Comparison of ENCODE assay signal across 8 cellular contexts in the genomic region with DNA sequence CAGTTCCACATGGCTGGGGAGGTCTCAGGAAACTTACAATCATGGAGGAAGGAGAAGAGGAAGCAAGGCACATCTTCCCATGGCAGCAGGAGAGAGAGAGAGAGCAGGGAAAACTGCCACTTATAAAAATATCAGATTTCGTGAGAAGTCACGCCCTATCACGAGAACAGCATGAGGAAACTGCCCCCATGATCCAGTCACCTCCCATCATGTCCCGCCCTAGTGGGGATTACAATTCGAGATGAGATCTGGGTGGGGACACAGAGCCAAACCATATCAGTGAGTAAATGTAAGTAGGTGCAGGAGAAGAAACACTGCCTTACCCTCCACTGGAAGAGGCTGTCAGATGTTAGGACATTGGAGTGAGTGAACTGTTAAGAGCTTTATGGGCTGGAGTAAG.
"Had no signal": no experiment of that assay in that cellular context is flagged by ENCODE, and none has a peak within 500 bp of the region (broad histone marks: within the 10 kb centered on the region; RNA-seq: fewer than 3 reads in every experiment).

No MANE protein-coding gene starts in this region.

- ATAC-seq: GM23338, HCT116, HepG2 had no signal

- H2AFZ ChIP-seq: GM23338 had no signal

- H3K4me3 ChIP-seq: GM23338, HAP-1 had no signal

- H3K36me3 ChIP-seq: HAP-1 had no signal

- H3K4me3 Mint-ChIP-seq: GM23338, IgD-negative memory B cell had no signal

- H3K27ac Mint-ChIP-seq: GM23338, IgD-negative memory B cell had no signal

- DNase-seq: H7, KG1 had no signal

- FAIRE-seq: HepG2 had no signal

- H3K4me2 ChIP-seq: GM23338 had no signal

- H3K9me3 ChIP-seq: HAP-1 had no signal

- H3K27ac ChIP-seq: HL-60 had no signal
